30 cellular contexts compared by ENCODE assay signal in the genomic region with DNA sequence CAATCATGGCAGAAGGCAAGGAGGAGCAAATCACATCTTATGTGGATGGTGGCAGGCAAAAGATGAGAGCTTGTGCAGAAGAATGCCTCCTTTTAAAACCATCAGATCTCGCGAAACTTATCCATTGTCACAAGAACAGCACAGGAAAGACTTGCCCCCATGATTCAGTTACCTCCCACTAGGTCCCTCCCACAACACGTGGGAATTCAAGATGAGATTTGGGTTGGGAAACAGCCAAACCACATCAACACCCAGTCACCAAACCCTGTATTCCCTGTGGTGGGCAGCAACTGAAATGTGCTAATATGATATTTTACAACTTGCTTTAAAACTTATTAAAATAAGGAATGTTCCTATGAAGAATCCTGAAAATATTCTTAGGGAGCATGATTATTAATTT. TPM values are rescaled to one million over a fixed set of nuclear protein-coding genes. Genes with fewer than 3 reads are reported as not detected.
A peak's percentile ranks its signal among the peaks of the same experiment; 100 is the strongest.
DNase-seq lines count a peak whose midpoint lies in the region; TF ChIP-seq lines count a peak whose summit lies in the region.
"Had no signal": no experiment of that assay in that cellular context is flagged by ENCODE, and none has a peak within 500 bp of the region (broad histone marks: within the 10 kb centered on the region; RNA-seq: fewer than 3 reads in every experiment).

No MANE protein-coding gene starts in this region.

- no TSS peak for BruUV-seq in mammary epithelial cell (replicated peaks; lab: Mats Ljungman, UMichigan)

- H3K9me3 ChIP-seq in CD4-positive, alpha-beta memory T cell (ENCODE audit: control insufficient read depth in 1 of 2, low read length in 2 of 2) = no peaks in the 10 kb centered on the region
- H3K9me3 ChIP-seq in mammary epithelial cell (replicated peaks; ENCODE audit: insufficient read depth, low read length) = no peaks in the 10 kb centered on the region
- H3K9me3 ChIP-seq: A549, colonic mucosa, mucosa of descending colon had no signal

- peaks cover 8% of the 10 kb centered on the region for H3K36me3 Mint-ChIP-seq in activated T-cell treated with anti-CD3 and anti-CD28 coated beads, Interleukin-2, amount 50 U/mL, for 24 hours (ENCODE audit: low read depth)
- H3K36me3 Mint-ChIP-seq in CD4-positive, alpha-beta memory T cell = peaks cover 5 to 12% of the 10 kb centered on the region in 2 donors
- H3K36me3 Mint-ChIP-seq: activated naive CD4-positive, alpha-beta T cell treated with anti-CD3 and anti-CD28 coated beads, Interleukin-2, amount 10 ng/mL, durations not matched to agents 7 days and 5 days; immature natural killer cell; stimulated activated memory B cell treated with anti-CD40 and anti-IgM and Interleukin-4, amounts not matched to agents 10 μg/mL and 1 μg/mL and 100 μg/mL, for 72 hours had no signal

- H3K79me2 ChIP-seq in mammary epithelial cell (ENCODE audit: insufficient read depth, low read length) = no peaks in the 10 kb centered on the region

- peaks cover 74% of the 10 kb centered on the region for H3K4me1 Mint-ChIP-seq in activated T-cell treated with anti-CD3 and anti-CD28 coated beads, Interleukin-2, amount 50 U/mL, for 24 hours (ENCODE audit: low read depth)
- peaks cover 31 to 81% (median 58%) of the 10 kb centered on the region in 4 donors for H3K4me1 Mint-ChIP-seq in CD4-positive, alpha-beta memory T cell
- H3K4me1 Mint-ChIP-seq: stimulated activated memory B cell treated with anti-CD40 and anti-IgM and Interleukin-4, amounts not matched to agents 10 μg/mL and 1 μg/mL and 100 μg/mL, for 72 hours had no signal

- intact Hi-C loops in CD4-positive, alpha-beta memory T cell (cut with micrococcal nuclease) = no loop called here
- intact Hi-C loops in mammary epithelial cell (cut with micrococcal nuclease) = no loop called here

- in situ Hi-C loops in mammary epithelial cell (cut with MboI; ENCODE audit: low sequenced_read_pairs in 2 of 2) = no loop called here

- 61% methylated on average over 3 of the region's 3 CpGs for WGBS in mammary epithelial cell (ENCODE audit: low coverage, missing lambda C conversion rate)

- no peak overlapping the region for H3K9ac ChIP-seq in mammary epithelial cell (ENCODE audit: insufficient read depth, low read length)

- no peak overlapping the region for H3K4me3 Mint-ChIP-seq in activated T-cell treated with anti-CD3 and anti-CD28 coated beads, Interleukin-2, amount 50 U/mL, for 24 hours
- peak overlapping the region in 4 of 8 donors; percentile 9 to 78 (median 17) for H3K4me3 Mint-ChIP-seq in CD4-positive, alpha-beta memory T cell
- H3K4me3 Mint-ChIP-seq: activated naive CD4-positive, alpha-beta T cell treated with anti-CD3 and anti-CD28 coated beads, Interleukin-2, amount 10 ng/mL, durations not matched to agents 7 days and 5 days; activated T-cell treated with anti-CD3 and anti-CD28 coated beads, Interleukin-2, amount 50 U/mL, for 72 hours; immature natural killer cell; nephron; stimulated activated memory B cell treated with anti-CD40 and anti-IgM and Interleukin-4, amounts not matched to agents 10 μg/mL and 1 μg/mL and 100 μg/mL, for 72 hours had no signal

- DNase-seq in activated T-cell treated with anti-CD3 and anti-CD28 coated beads, Interleukin-2, amount 50 U/mL, for 24 hours = no peak
- DNase-seq in activated T-cell treated with anti-CD3 and anti-CD28 coated beads, Interleukin-2, amount 50 U/mL, for 1 hour = no peak
- DNase-seq in CD4-positive, alpha-beta memory T cell = no peak
- DNase-seq in LHCN-M2 (ENCODE audit: low read depth) (peak; percentile 19), mammary epithelial cell (peak; percentile 4), iPS-NIHi11 (ENCODE audit: low spot score) (no peak), HuH-7 (ENCODE audit: low spot score) (no peak)
- no peak for DNase-seq in activated CD4-positive, alpha-beta T cell treated with anti-CD3 and anti-CD28 coated beads, Interleukin-2, amount 50 U/mL, for 4 hours
- DNase-seq: activated naive CD4-positive, alpha-beta T cell treated with anti-CD3 and anti-CD28 coated beads, Interleukin-2, amount 10 ng/mL, durations not matched to agents 7 days and 5 days; activated T-cell treated with anti-CD3 and anti-CD28 coated beads, Interleukin-2, amount 50 U/mL, for 72 hours; AML-193; anterior cingulate cortex; colonic mucosa; DMS153; effector CD4-positive, alpha-beta T cell; hypothalamus; immature natural killer cell; left colon; mucosa of descending colon; MV-4-11; NCI-H1436; NCI-H2081; NCI-H2227 treated with DMSO at 0.1 percent for 48 hours; NCI-H69; Right ventricle myocardium superior had no signal

- peaks cover 54% of the 10 kb centered on the region for H3K4me1 ChIP-seq in CD4-positive, alpha-beta memory T cell (ENCODE audit: insufficient read depth, low read length)
- H3K4me1 ChIP-seq in mammary epithelial cell (ENCODE audit: insufficient read depth, low read length) = peaks cover 4% of the 10 kb centered on the region
- H3K4me1 ChIP-seq: A549, colonic mucosa had no signal

- no peaks in the 10 kb centered on the region for H3K27me3 Mint-ChIP-seq in activated T-cell treated with anti-CD3 and anti-CD28 coated beads, Interleukin-2, amount 50 U/mL, for 24 hours
- no peaks in the 10 kb centered on the region for H3K27me3 Mint-ChIP-seq in CD4-positive, alpha-beta memory T cell
- H3K27me3 Mint-ChIP-seq: activated naive CD4-positive, alpha-beta T cell treated with anti-CD3 and anti-CD28 coated beads, Interleukin-2, amount 10 ng/mL, durations not matched to agents 7 days and 5 days; stimulated activated memory B cell treated with anti-CD40 and anti-IgM and Interleukin-4, amounts not matched to agents 10 μg/mL and 1 μg/mL and 100 μg/mL, for 72 hours had no signal

- CTCF ChIA-PET in CD4-positive, alpha-beta memory T cell (lab: Charles Lee; ENCODE audit: partially characterized antibody) = interaction anchor here (1.9 kb wide), 1 partner anchor 94 kb away, joined by 5 read pairs; no protein-coding TSS in a partner anchor
- CTCF ChIA-PET in mammary epithelial cell (lab: Charles Lee; ENCODE audit: low non-redundant PET) = no interaction called here

- H3K9me3 Mint-ChIP-seq in activated T-cell treated with anti-CD3 and anti-CD28 coated beads, Interleukin-2, amount 50 U/mL, for 24 hours = no peaks in the 10 kb centered on the region
- H3K9me3 Mint-ChIP-seq in CD4-positive, alpha-beta memory T cell = peaks cover 0 to 3% (median 0%) of the 10 kb centered on the region in 8 donors
- H3K9me3 Mint-ChIP-seq: activated naive CD4-positive, alpha-beta T cell treated with anti-CD3 and anti-CD28 coated beads, Interleukin-2, amount 10 ng/mL, durations not matched to agents 7 days and 5 days; activated T-cell treated with anti-CD3 and anti-CD28 coated beads, Interleukin-2, amount 50 U/mL, for 72 hours; immature natural killer cell; stimulated activated memory B cell treated with anti-CD40 and anti-IgM and Interleukin-4, amounts not matched to agents 10 μg/mL and 1 μg/mL and 100 μg/mL, for 72 hours had no signal

- POLR2A ChIA-PET in CD4-positive, alpha-beta memory T cell (lab: Charles Lee; ENCODE audit: partially characterized antibody) = no interaction called here

- H2AFZ ChIP-seq in mammary epithelial cell (ENCODE audit: low read depth, low read length) = no peak overlapping the region

- H3K4me2 ChIP-seq in mammary epithelial cell (ENCODE audit: insufficient read depth, low read depth, low read length) = no peak overlapping the region
- H3K4me2 ChIP-seq: A549 had no signal

- H3K27ac Mint-ChIP-seq in activated T-cell treated with anti-CD3 and anti-CD28 coated beads, Interleukin-2, amount 50 U/mL, for 24 hours = peak overlapping the region; percentile 18
- H3K27ac Mint-ChIP-seq in CD4-positive, alpha-beta memory T cell = peak overlapping the region in 4 of 7 donors; percentile 10 to 86 (median 66)
- H3K27ac Mint-ChIP-seq: activated naive CD4-positive, alpha-beta T cell treated with anti-CD3 and anti-CD28 coated beads, Interleukin-2, amount 10 ng/mL, durations not matched to agents 7 days and 5 days; activated T-cell treated with anti-CD3 and anti-CD28 coated beads, Interleukin-2, amount 50 U/mL, for 72 hours; immature natural killer cell; nephron; stimulated activated memory B cell treated with anti-CD40 and anti-IgM and Interleukin-4, amounts not matched to agents 10 μg/mL and 1 μg/mL and 100 μg/mL, for 72 hours had no signal

- H4K20me1 ChIP-seq in mammary epithelial cell (ENCODE audit: insufficient read depth, low read length) = no peaks in the 10 kb centered on the region

- dilution Hi-C loops in mammary epithelial cell (cut with HindIII; ENCODE audit: low sequenced_read_pairs) = loop anchor here (5.0 kb wide), 1 partner anchor 33 kb away; no protein-coding TSS in a partner anchor

- no peak overlapping the region for H3K4me3 ChIP-seq in CD4-positive, alpha-beta memory T cell (ENCODE audit: low read length in 2 of 2)
- no peak overlapping the region for H3K4me3 ChIP-seq in mammary epithelial cell (replicated peaks in 1 of 3; ENCODE audit: insufficient read depth in 1 of 3, low read depth in 2 of 3, low read length in 3 of 3)
- H3K4me3 ChIP-seq: A549, cardiac muscle cell, colonic mucosa, mucosa of descending colon had no signal

- H3K36me3 ChIP-seq in CD4-positive, alpha-beta memory T cell (ENCODE audit: insufficient read depth, low read length) = no peaks in the 10 kb centered on the region
- H3K36me3 ChIP-seq in mammary epithelial cell (ENCODE audit: insufficient read depth, low read length) = no peaks in the 10 kb centered on the region
- H3K36me3 ChIP-seq: cardiac muscle cell, colonic mucosa had no signal

- no peaks in the 10 kb centered on the region for H3K27me3 ChIP-seq in CD4-positive, alpha-beta memory T cell (ENCODE audit: insufficient read depth, low read length)
- no peaks in the 10 kb centered on the region for H3K27me3 ChIP-seq in mammary epithelial cell (ENCODE audit: insufficient read depth, low read length)
- H3K27me3 ChIP-seq: cardiac muscle cell, colonic mucosa had no signal

- TF ChIP-seq CTCF in mammary epithelial cell (conservative IDR thresholded peaks at IDR 0.05 in 1 of 2, IDR thresholded peaks at IDR 0.05 in 1 of 2; ENCODE audit: extremely low read depth in 1 of 2, insufficient read depth in 1 of 2, low read depth in 1 of 2, low read length in 2 of 2) = no peak

- H3K27ac ChIP-seq in CD4-positive, alpha-beta memory T cell (ENCODE audit: low read depth, low read length) = no peak overlapping the region
- no peak overlapping the region for H3K27ac ChIP-seq in mammary epithelial cell (ENCODE audit: insufficient read depth, low read depth, low read length)
- H3K27ac ChIP-seq: A549, cardiac muscle cell, colonic mucosa had no signal

RNA-seq across cellular contexts. Expression of a gene that starts 54.2 kb away (rescaled TPM):
- 10 to 100 TPM; 33.7 to 39.3 TPM for total RNA-seq in CD4-positive, alpha-beta memory T cell
- polyA plus RNA-seq in CD4-positive, alpha-beta memory T cell = 10 to 100 TPM; 10.0 to 16.9 TPM
- total RNA-seq in LHCN-M2 (2014; rRNA removed) (under 0.01 TPM in 1 of 2 replicates, not detected in the other), mammary epithelial cell (1 to 10 TPM in 1 of 2 donors, under 1 TPM in 1; 0.19 to 2.0 TPM)
- polyA plus RNA-seq in LHCN-M2 (2012) = 0.04 TPM
- 0.05 TPM for polyA plus RNA-seq in mammary epithelial cell
- polyA minus RNA-seq in mammary epithelial cell = not detected
- total RNA-seq: G401 had no signal

Comparison
In these comparisons a context has a peak if more than half of its experiments do, and no peak if none do; other contexts are left out.
1. DNase-seq: peak in LHCN-M2 (single experiment) and mammary epithelial cell (single experiment); none in activated T-cell treated with anti-CD3 and anti-CD28 coated beads, Interleukin-2, amount 50 U/mL, for 24 hours (single experiment), activated T-cell treated with anti-CD3 and anti-CD28 coated beads, Interleukin-2, amount 50 U/mL, for 1 hour (single experiment), CD4-positive, alpha-beta memory T cell (0 of 5), iPS-NIHi11 (single experiment), activated CD4-positive, alpha-beta T cell treated with anti-CD3 and anti-CD28 coated beads, Interleukin-2, amount 50 U/mL, for 4 hours (0 of 2) and HuH-7 (single experiment).
2. RNA of a gene that starts 54.2 kb away (total RNA-seq): 33.7 to 39.3 TPM in CD4-positive, alpha-beta memory T cell; 0.19 to 2.0 TPM in mammary epithelial cell and under 0.01 TPM in LHCN-M2; every median in the first group is over 10 times any median in the second.